8 cellular contexts compared by ENCODE assay signal in the genomic region with DNA sequence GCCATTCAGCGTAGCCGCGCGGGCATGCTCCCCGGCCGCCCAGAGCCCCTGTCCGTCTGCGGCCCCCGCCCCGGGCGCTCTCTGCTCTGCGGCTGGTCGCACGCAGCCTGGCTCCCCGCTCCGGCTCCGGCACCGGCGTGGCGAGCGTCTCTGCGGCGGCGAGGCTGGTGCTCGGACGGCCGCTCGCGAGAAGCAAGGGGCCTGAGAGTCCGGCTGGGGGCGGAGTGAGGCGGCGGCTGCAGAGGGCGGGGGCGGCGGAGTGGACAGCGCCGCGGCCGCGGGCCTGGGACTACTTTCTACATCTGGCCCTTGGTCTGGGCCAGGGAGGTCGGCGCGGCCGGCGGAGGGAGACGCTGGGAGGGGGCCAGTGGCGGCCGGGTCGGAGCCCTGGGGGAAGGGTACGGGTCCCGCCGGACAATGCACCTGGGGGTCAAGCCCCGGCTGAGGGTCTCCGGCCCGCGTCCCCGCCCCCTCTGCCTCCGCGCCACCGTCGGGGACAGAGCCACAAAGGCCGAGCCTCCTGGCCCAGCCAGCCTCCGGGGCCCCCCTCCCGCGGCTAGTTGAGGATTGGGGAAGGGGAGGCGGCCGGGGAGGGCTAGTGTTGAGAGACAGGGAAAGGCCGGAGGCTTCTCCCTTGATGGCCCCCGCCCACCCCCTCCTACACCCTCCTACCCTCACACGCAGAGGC. TPM values are rescaled to one million over a fixed set of nuclear protein-coding genes. Genes with fewer than 3 reads are reported as not detected.
DNase-seq lines count a peak whose midpoint lies in the region; ATAC-seq and TF ChIP-seq lines count a peak whose summit lies in the region.

Gene PRTG (minus strand): TSS at position 226 of the 688 bp plus-strand sequence. CDS start 221 bp downstream, at position 5.

- no peak within 1 kb of the TSS for H3K27ac Mint-ChIP-seq in stimulated activated naive CD8-positive, alpha-beta T cell treated with anti-CD3 and anti-CD28 coated beads, Interleukin-15, amount 100 ng/mL, for 72 hours

- H3K27me3 Mint-ChIP-seq in stimulated activated naive CD8-positive, alpha-beta T cell treated with anti-CD3 and anti-CD28 coated beads, Interleukin-15, amount 100 ng/mL, for 72 hours = peaks cover 22% of the 10 kb centered on the region

- H3K4me2 ChIP-seq in PC-9 = peak within 1 kb of the TSS; percentile 87

- peaks cover 26% of the 10 kb centered on the region for H3K4me1 ChIP-seq in PC-9 (replicated peaks; ENCODE audit: insufficient read depth)
- H3K4me1 ChIP-seq in left lung = peaks cover 3 to 22% of the 10 kb centered on the region in 2 donors

- 0 out of 2 replicates have a peak, but pooled peaks cover 7% of the 10 kb centered on the region for H4K20me1 ChIP-seq in PC-9 (ENCODE audit: insufficient read depth)

- intact Hi-C loops in PC-9 (cut with micrococcal nuclease; ENCODE audit: unreplicated experiment) (loop anchor here (5.0 kb wide), 1 partner anchor 54 kb away; no protein-coding TSS in a partner anchor), left lung (cut with DNase I) (no loop called here)

- POLR2A ChIA-PET in PC-9 (lab: Charles Lee; ENCODE audit: unreplicated experiment) = no interaction called here

- BruUV-seq in PC-9 (replicated peaks; lab: Mats Ljungman, UMichigan) = no TSS peak

- peaks cover 6% of the 10 kb centered on the region for H3K4me1 Mint-ChIP-seq in stimulated activated naive CD8-positive, alpha-beta T cell treated with anti-CD3 and anti-CD28 coated beads, Interleukin-15, amount 100 ng/mL, for 72 hours

- H3K9me3 Mint-ChIP-seq in stimulated activated naive CD8-positive, alpha-beta T cell treated with anti-CD3 and anti-CD28 coated beads, Interleukin-15, amount 100 ng/mL, for 72 hours = no peaks in the 10 kb centered on the region

- CTCF ChIA-PET in PC-9 (lab: Charles Lee) = no interaction called here

- H3K79me2 ChIP-seq in PC-9 (ENCODE audit: low read depth) = peaks cover 37% of the 10 kb centered on the region

- H3K27me3 ChIP-seq in PC-9 (ENCODE audit: insufficient read depth, low read depth) (no peaks in the 10 kb centered on the region), left lung (peaks cover 0 to 68% of the 10 kb centered on the region in 2 donors)

- no peaks in the 10 kb centered on the region for H3K9me3 ChIP-seq in PC-9 (ENCODE audit: insufficient read depth, low read depth)
- H3K9me3 ChIP-seq in left lung = no peaks in the 10 kb centered on the region

- H3K4me3 Mint-ChIP-seq in stimulated activated naive CD8-positive, alpha-beta T cell treated with anti-CD3 and anti-CD28 coated beads, Interleukin-15, amount 100 ng/mL, for 72 hours = peak within 1 kb of the TSS; percentile 68 to 78

- H2AFZ ChIP-seq in PC-9 = peak within 1 kb of the TSS; percentile 90

- H3F3A ChIP-seq in PC-9 (ENCODE audit: insufficient read depth, low read depth) = no peaks in the 10 kb centered on the region; the same call in 1 of the 2 replicates

- no peak within 1 kb of the TSS for H3K27ac ChIP-seq in PC-9
- H3K27ac ChIP-seq in left lung = peak within 1 kb of the TSS; percentile 67 to 85

- DNase-seq in A172 (ENCODE audit: low spot score) = peak; percentile 62
- peak; percentile 20 for DNase-seq in GM12865 (ENCODE audit: low read depth)
- peak; percentile 43 to 81 for DNase-seq in PC-9
- peak; percentile 64 for DNase-seq in dedifferentiated amniotic fluid mesenchymal stem cell (ENCODE audit: extremely low spot score)
- DNase-seq in left lung = peak; percentile 72 to 89
- no peak for DNase-seq in stimulated activated naive CD8-positive, alpha-beta T cell treated with anti-CD3 and anti-CD28 coated beads, Interleukin-15, amount 100 ng/mL, for 72 hours

- peak; percentile 95 for ATAC-seq in left lung
- peak; percentile 55 for ATAC-seq in stimulated activated naive CD8-positive, alpha-beta T cell treated with anti-CD3 and anti-CD28 coated beads, Interleukin-15, amount 100 ng/mL, for 72 hours
- ATAC-seq in GM19035 (IDR thresholded peaks at IDR 0.05; ENCODE audit: unreplicated experiment) = no peak
- no peak for ATAC-seq in GM21717 (IDR thresholded peaks at IDR 0.05; ENCODE audit: unreplicated experiment)

- H3K36me3 ChIP-seq in PC-9 (ENCODE audit: low read depth) (no peaks in the 10 kb centered on the region), left lung (no peaks in the 10 kb centered on the region)

- no peaks in the 10 kb centered on the region for H3K9me2 ChIP-seq in PC-9 (ENCODE audit: insufficient read depth)

- TF ChIP-seq CTCF in GM12865 (IDR thresholded peaks at IDR 0.05; ENCODE audit: insufficient read depth, low read depth, low read length, missing control alignments) (no peak), PC-9 (conservative IDR thresholded peaks at IDR 0.05) (no peak), left lung (IDR thresholded peaks at IDR 0.05) (no peak)

- H3K4me3 ChIP-seq in GM12865 (ENCODE audit: low read depth, low read length) = peak within 1 kb of the TSS; percentile 61
- H3K4me3 ChIP-seq in PC-9 = peak within 1 kb of the TSS; percentile 90
- H3K4me3 ChIP-seq in left lung = peak within 1 kb of the TSS; percentile 65 to 92

RNA-seq across cellular contexts. Expression of gene PRTG, which starts in this region (rescaled TPM):
- total RNA-seq in A172 (2014; rRNA removed; shearing (Covaris generic)) = 3.6 and 8.7 TPM in 2 replicates
- total RNA-seq in PC-9 (2021) = 11.4 and 16.5 TPM in 2 replicates
- 10 to 100 TPM in 1 of 2 donors, 1 to 10 TPM in 1; 7.5 to 10.7 TPM for total RNA-seq in left lung

Comparison
In these comparisons a context has a peak if more than half of its experiments do, and no peak if none do; other contexts are left out.
1. DNase-seq: peak in A172 (single experiment), GM12865 (single experiment), PC-9 (2 of 2), dedifferentiated amniotic fluid mesenchymal stem cell (single experiment) and left lung (2 of 2); none in stimulated activated naive CD8-positive, alpha-beta T cell treated with anti-CD3 and anti-CD28 coated beads, Interleukin-15, amount 100 ng/mL, for 72 hours (0 of 2).
2. ATAC-seq: peak in left lung (single experiment) and stimulated activated naive CD8-positive, alpha-beta T cell treated with anti-CD3 and anti-CD28 coated beads, Interleukin-15, amount 100 ng/mL, for 72 hours (single experiment); none in GM19035 (single experiment) and GM21717 (single experiment).
3. Peak in every context shown above with its lines, with median percentiles within 50 percentile points of each other: H3K4me3 ChIP-seq.